In the genomic region with DNA sequence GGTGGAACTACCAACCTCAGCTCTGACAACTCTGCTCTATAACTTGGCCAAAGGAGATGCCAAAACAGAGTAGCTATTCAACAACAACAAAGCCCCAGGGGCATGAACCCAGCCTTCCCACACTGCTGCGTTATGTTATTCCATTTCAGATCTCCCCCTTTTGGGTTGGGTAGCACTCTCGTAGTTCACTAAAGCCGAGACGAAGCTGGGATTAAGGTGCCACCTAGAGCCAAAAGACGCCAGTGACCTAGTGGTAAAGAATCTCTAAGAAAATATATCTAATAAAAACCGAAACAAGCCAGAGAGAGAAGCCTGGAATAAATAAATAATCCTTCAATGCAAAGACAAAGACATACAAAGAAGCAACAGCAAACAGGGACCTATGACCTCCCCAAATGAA, we compare ENCODE assay signal across 28 cellular contexts.
"Had no signal": no experiment of that assay in that cellular context is flagged by ENCODE, and none has a peak within 500 bp of the region (broad histone marks: within the 10 kb centered on the region; RNA-seq: fewer than 3 reads in every experiment).

No MANE protein-coding gene starts in this region.

- H3K4me1 ChIP-seq: ascending aorta had no signal

- H3K27me3 ChIP-seq: ascending aorta, cardiac muscle cell had no signal

- ATAC-seq: activated CD8-positive, alpha-beta T cell treated with anti-CD3 and anti-CD28 coated beads for 36 hours; K562; PC-3; Right ventricle myocardium inferior had no signal

- H3K4me3 Mint-ChIP-seq: activated CD4-positive, alpha-beta T cell treated with anti-CD3 and anti-CD28 coated beads, Interleukin-2, amount 10 ng/mL, durations not matched to agents 24 days and 14 days; activated CD8-positive, alpha-beta T cell treated with anti-CD3 and anti-CD28 coated beads for 36 hours; activated naive CD4-positive, alpha-beta T cell treated with anti-CD3 and anti-CD28 coated beads, Interleukin-2, amount 50 U/mL, for 24 hours; activated naive CD8-positive, alpha-beta T cell treated with anti-CD3 and anti-CD28 coated beads, Interleukin-2, amount 10 ng/mL, durations not matched to agents 7 days and 5 days; activated T-cell treated with anti-CD3 and anti-CD28 coated beads, Interleukin-2, amount 50 U/mL, for 24 hours had no signal

- DNase-seq: activated CD4-positive, alpha-beta T cell treated with anti-CD3 and anti-CD28 coated beads, Interleukin-2, amount 10 ng/mL, durations not matched to agents 24 days and 14 days; activated CD4-positive, alpha-beta T cell treated with anti-CD3 and anti-CD28 coated beads, Interleukin-2, amount 50 U/mL, for 4 hours; activated CD8-positive, alpha-beta T cell treated with anti-CD3 and anti-CD28 coated beads for 36 hours; activated gamma-delta T cell; activated naive CD4-positive, alpha-beta T cell treated with Interleukin-2 at 50 U/mL for 16 hours; activated naive CD8-positive, alpha-beta T cell treated with anti-CD3 and anti-CD28 coated beads, Interleukin-2, amount 10 ng/mL, durations not matched to agents 7 days and 5 days; activated T-cell treated with anti-CD3 and anti-CD28 coated beads, Interleukin-2, amount 50 U/mL, for 24 hours; amygdala; NCI-H1105; NCI-H1417 treated with DMSO at 0.1 percent for 48 hours; NCI-H187 treated with DMSO at 0.1 percent for 48 hours; NCI-H2081; NCI-H226; NCI-H446 treated with DMSO at 0.1 percent for 48 hours; NCI-H526; NCI-H748 treated with DMSO at 0.1 percent for 48 hours; NK-92 treated with Interleukin-12 subunit alpha and Interleukin-12 subunit beta, amount 100 ng/mL, for 24 hours; PC-3; SIG-M5; T1000; WERI-Rb-1 had no signal

- H3K4me3 ChIP-seq: ascending aorta, cardiac muscle cell, K562 had no signal

- H3K4me1 Mint-ChIP-seq: activated CD4-positive, alpha-beta T cell treated with anti-CD3 and anti-CD28 coated beads, Interleukin-2, amount 10 ng/mL, durations not matched to agents 24 days and 14 days; activated naive CD4-positive, alpha-beta T cell treated with anti-CD3 and anti-CD28 coated beads, Interleukin-2, amount 50 U/mL, for 24 hours; activated naive CD8-positive, alpha-beta T cell treated with anti-CD3 and anti-CD28 coated beads, Interleukin-2, amount 10 ng/mL, durations not matched to agents 7 days and 5 days had no signal

- H3K36me3 Mint-ChIP-seq: activated naive CD4-positive, alpha-beta T cell treated with anti-CD3 and anti-CD28 coated beads, Interleukin-2, amount 50 U/mL, for 24 hours; activated naive CD8-positive, alpha-beta T cell treated with anti-CD3 and anti-CD28 coated beads, Interleukin-2, amount 10 ng/mL, durations not matched to agents 7 days and 5 days had no signal

- H3K27ac Mint-ChIP-seq: activated CD4-positive, alpha-beta T cell treated with anti-CD3 and anti-CD28 coated beads, Interleukin-2, amount 10 ng/mL, durations not matched to agents 24 days and 14 days; activated CD8-positive, alpha-beta T cell treated with anti-CD3 and anti-CD28 coated beads for 36 hours; activated naive CD4-positive, alpha-beta T cell treated with anti-CD3 and anti-CD28 coated beads, Interleukin-2, amount 50 U/mL, for 24 hours; activated naive CD8-positive, alpha-beta T cell treated with anti-CD3 and anti-CD28 coated beads, Interleukin-2, amount 10 ng/mL, durations not matched to agents 7 days and 5 days; activated T-cell treated with anti-CD3 and anti-CD28 coated beads, Interleukin-2, amount 50 U/mL, for 24 hours; activated T-helper 2 cell treated with anti-CD3 and anti-CD28 coated beads, Interferon-gamma antibody, Interleukin-2, Interleukin-4, amounts not matched to agents 10 μg/mL and 5 μg/mL and 100 μg/mL, durations not matched to agents 14 hours and 24 hours and 36 hours had no signal

- H3K36me3 ChIP-seq: ascending aorta, cardiac muscle cell, WERI-Rb-1 had no signal

- H3K9me3 Mint-ChIP-seq: activated CD4-positive, alpha-beta T cell treated with anti-CD3 and anti-CD28 coated beads, Interleukin-2, amount 10 ng/mL, durations not matched to agents 24 days and 14 days; activated naive CD4-positive, alpha-beta T cell treated with anti-CD3 and anti-CD28 coated beads, Interleukin-2, amount 50 U/mL, for 24 hours had no signal

- H3K9me3 ChIP-seq: ascending aorta had no signal

- H3K27ac ChIP-seq: ascending aorta, cardiac muscle cell, RWPE1, WERI-Rb-1 had no signal
